In genomic region chr13:108311596-108311995, GRCh38 we compare ENCODE assay signal across 1 cellular context. TPM values are rescaled to one million over a fixed set of nuclear protein-coding genes. Genes with fewer than 3 reads are reported as not detected.
"Had no signal": no experiment of that assay in that cellular context is flagged by ENCODE, and none has a peak within 500 bp of the region (broad histone marks: within the 10 kb centered on the region; RNA-seq: fewer than 3 reads in every experiment).

No MANE protein-coding gene starts in this region.

RNA-seq across cellular contexts. Expression of gene TNFSF13B, which starts 42.1 kb away (rescaled TPM):
- total RNA-seq: PC-3 had no signal
